In genomic region chr13:112887151-112887550, GRCh38 we compare ENCODE assay signal across 28 cellular contexts.
DNase-seq lines count a peak whose midpoint lies in the region; ATAC-seq, FAIRE-seq and TF ChIP-seq lines count a peak whose summit lies in the region.
"Had no signal": no experiment of that assay in that cellular context is flagged by ENCODE, and none has a peak within 500 bp of the region (broad histone marks: within the 10 kb centered on the region; RNA-seq: fewer than 3 reads in every experiment).

No MANE protein-coding gene starts in this region.

- no peaks in the 10 kb centered on the region for H3K79me1 ChIP-seq in H1 (ENCODE audit: low read depth, low read length)

- H2AK5ac ChIP-seq in H1 (ENCODE audit: low read depth, low read length) = no peak overlapping the region

- no peak overlapping the region for H3K18ac ChIP-seq in H1 (ENCODE audit: extremely low read depth, low read length)

- intact Hi-C loops in right cardiac atrium (cut with DNase I) = no loop called here
- intact Hi-C loops in Right ventricle myocardium inferior (cut with DNase I) = no loop called here

- peaks cover 0 to 8% of the 10 kb centered on the region in 2 experiments for H4K20me1 ChIP-seq in H1 (replicated peaks in 1 of 2; ENCODE audit: control insufficient read depth in 1 of 2, insufficient read depth in 2 of 2, low read length in 2 of 2)

- H2BK20ac ChIP-seq in H1 (ENCODE audit: low read length) = no peak overlapping the region

- 0 out of 2 replicates have a peak overlapping the region, but pooled peaks have one; percentile 65 for H2BK15ac ChIP-seq in H1 (ENCODE audit: low read length)

- H3K36me3 ChIP-seq in H1 (ENCODE audit: control insufficient read depth in 2 of 4, insufficient read depth in 4 of 4, low read length in 3 of 4) = peaks cover 0 to 10% (median 3%) of the 10 kb centered on the region in 4 experiments; a peak in 3 of 8 replicates
- peaks cover 3 to 28% (median 8%) of the 10 kb centered on the region in 4 donors for H3K36me3 ChIP-seq in upper lobe of left lung
- H3K36me3 ChIP-seq: pancreas had no signal

- H3K27ac ChIP-seq in right cardiac atrium (ENCODE audit: low read length) (no peak overlapping the region), H1 (ENCODE audit: low read depth, low read length) (no peak overlapping the region), upper lobe of left lung (no peak overlapping the region)
- H3K27ac ChIP-seq: BLaER1 treated with 17β-estradiol and CSF1 and Interleukin-3, amounts not matched to agents 10 nM and 100 nM; coronary artery; pancreas; testis; VCaP had no signal

- TF ChIP-seq POLR2A in H1 (IDR thresholded peaks at IDR 0.05; ENCODE audit: control extremely low read depth in 1 of 2, low read depth in 2 of 2, low read length in 2 of 2) = no peak
- TF ChIP-seq POLR2A in upper lobe of left lung (IDR thresholded peaks at IDR 0.05) = no peak

- H4K5ac ChIP-seq in H1 (ENCODE audit: insufficient read length, low read depth, low read length) = no peak overlapping the region

- H3K4me3 ChIP-seq in right cardiac atrium (ENCODE audit: low read length) (no peak overlapping the region), H1 (ENCODE audit: extremely low read depth in 1 of 4, insufficient read depth in 2 of 4, low read depth in 3 of 4, low read length in 4 of 4) (no peak overlapping the region), upper lobe of left lung (no peak overlapping the region)
- H3K4me3 ChIP-seq: BLaER1 treated with 17β-estradiol and CSF1 and Interleukin-3, amounts not matched to agents 10 nM and 100 nM; coronary artery; pancreas; smooth muscle cell; testis had no signal

- DNase-seq in right cardiac atrium (peak in 2 of 3 donors; percentile 16 to 37), Right ventricle myocardium inferior (ENCODE audit: missing footprints) (no peak), NCI-H2107 (lab: John Stamatoyannopoulos, UW) (peak; percentile 36), H1 (ENCODE audit: low read depth in 1 of 2, low spot score in 2 of 2) (no peak), upper lobe of left lung (peak; percentile 18 to 30), nucleus accumbens (lab: John Stamatoyannopoulos, UW) (no peak), activated gamma-delta T cell (lab: John Stamatoyannopoulos, UW) (no peak), AG20443 (ENCODE audit: low spot score) (no peak)
- DNase-seq: activated CD4-positive, alpha-beta T cell treated with anti-CD3 and anti-CD28 coated beads, Interleukin-2, amount 10 ng/mL, durations not matched to agents 24 days and 14 days; activated gamma-delta T cell treated with Interleukin-2 at 50 U/mL for 16 hours; activated T-cell treated with anti-CD3 and anti-CD28 coated beads, Interleukin-2, amount 50 U/mL, for 1 hour; caudate nucleus; effector memory CD4-positive, alpha-beta T cell; GOT3; hypothalamus; left colon; NCI-H187 treated with DMSO at 0.1 percent for 48 hours; NCI-H524 treated with DMSO at 0.1 percent for 48 hours; nephron progenitor cell; retina; SHP77; stimulated activated CD4-positive, alpha-beta T cell treated with anti-CD3 and anti-CD28 coated beads, Interleukin-1b, Interleukin-23, amount 100 ng/mL, for 48 hours; testis had no signal

- TF ChIP-seq RAD21 in H1 (IDR thresholded peaks at IDR 0.05 in 1 of 2, conservative IDR thresholded peaks at IDR 0.05 in 1 of 2; ENCODE audit: low read depth in 2 of 2, low read length in 2 of 2) = no peak

- no peak overlapping the region for H3K14ac ChIP-seq in H1 (ENCODE audit: insufficient read length)

- H3K23ac ChIP-seq in H1 (ENCODE audit: insufficient read length) = no peak overlapping the region

- no peaks in the 10 kb centered on the region for H3K27me3 ChIP-seq in right cardiac atrium (ENCODE audit: control insufficient read depth, insufficient read depth)
- peaks cover 0 to 16% (median 13%) of the 10 kb centered on the region in 4 experiments; a peak in 6 of 7 replicates for H3K27me3 ChIP-seq in H1 (replicated peaks in 1 of 4; ENCODE audit: control insufficient read depth in 3 of 4, extremely low read depth in 1 of 4, insufficient read depth in 3 of 4, low read length in 3 of 4)
- no peaks in the 10 kb centered on the region for H3K27me3 ChIP-seq in upper lobe of left lung
- H3K27me3 ChIP-seq: pancreas, testis had no signal

- CTCF ChIA-PET in H1 (lab: Charles Lee; ENCODE audit: partially characterized antibody) = interaction anchor here (1.0 to 5.6 kb wide), 2 partner anchors 13 to 44 kb away, joined by 3 to 31 read pairs; no protein-coding TSS in a partner anchor

- POLR2A ChIA-PET in H1 (lab: Charles Lee; ENCODE audit: partially characterized antibody) = interaction anchor here (0.6 to 1.3 kb wide), 2 partner anchors 10 to 214 kb away, joined by 3 to 4 read pairs; no protein-coding TSS in a partner anchor

- H3K4me1 ChIP-seq in right cardiac atrium (ENCODE audit: control insufficient read depth, insufficient read depth, low read length) (no peaks in the 10 kb centered on the region), H1 (replicated peaks in 1 of 4; ENCODE audit: control insufficient read depth in 3 of 4, insufficient read depth in 4 of 4, low read length in 3 of 4) (peaks cover 4 to 30% (median 22%) of the 10 kb centered on the region in 4 experiments), upper lobe of left lung (peaks cover 6 to 9% (median 7%) of the 10 kb centered on the region in 4 donors)

- H3K79me2 ChIP-seq in H1 (ENCODE audit: control insufficient read depth in 1 of 2, insufficient read depth in 2 of 2, low read length in 2 of 2) = no peaks in the 10 kb centered on the region

- no peak overlapping the region for H3K4me2 ChIP-seq in H1 (ENCODE audit: insufficient read depth in 1 of 2, low read depth in 2 of 2, low read length in 2 of 2)
- H3K4me2 ChIP-seq: BLaER1 treated with 17β-estradiol and CSF1 and Interleukin-3, amounts not matched to agents 10 nM and 100 nM had no signal

- no peak for TF ChIP-seq CTCF in H1 (IDR thresholded peaks at IDR 0.05; ENCODE audit: control extremely low read depth in 1 of 3, insufficient read depth in 1 of 3, low read depth in 1 of 3, low read length in 3 of 3)
- no peak for TF ChIP-seq CTCF in upper lobe of left lung (IDR thresholded peaks at IDR 0.05)

- H2AFZ ChIP-seq in H1 (ENCODE audit: low read length) = no peak overlapping the region

- no peak overlapping the region for H3K4ac ChIP-seq in H1 (replicated peaks; ENCODE audit: insufficient read length, low read depth, low read length)

- no peak for ATAC-seq in right cardiac atrium
- ATAC-seq in Right ventricle myocardium inferior = no peak
- ATAC-seq in upper lobe of left lung (ENCODE audit: low FRiP score in 2 of 2) = no peak
- ATAC-seq: left colon, pancreas had no signal

- H3K9me3 ChIP-seq in right cardiac atrium (ENCODE audit: control insufficient read depth, low read length) = no peaks in the 10 kb centered on the region
- H3K9me3 ChIP-seq in H1 (ENCODE audit: insufficient read depth in 2 of 2, low read depth in 1 of 2, low read length in 1 of 2) = no peaks in the 10 kb centered on the region
- H3K9me3 ChIP-seq in upper lobe of left lung = no peaks in the 10 kb centered on the region
- H3K9me3 ChIP-seq: BLaER1 treated with 17β-estradiol and CSF1 and Interleukin-3, amounts not matched to agents 10 nM and 100 nM; pancreas; testis had no signal

- H2BK120ac ChIP-seq in H1 (replicated peaks; ENCODE audit: low read depth, low read length) = no peak overlapping the region

- no peak overlapping the region for H3K9ac ChIP-seq in H1 (replicated peaks in 1 of 4; ENCODE audit: extremely low read depth in 1 of 4, low read depth in 3 of 4, low read length in 3 of 4)
- H3K9ac ChIP-seq: BLaER1 treated with 17β-estradiol and CSF1 and Interleukin-3, amounts not matched to agents 10 nM and 100 nM had no signal

- H3K56ac ChIP-seq in H1 (replicated peaks; ENCODE audit: insufficient read length, low read depth, low read length) = no peak overlapping the region

- no peak overlapping the region for H2BK12ac ChIP-seq in H1 (ENCODE audit: low read depth, low read length)

- 94% methylated on average over 6 of the region's 6 CpGs for WGBS in right cardiac atrium
- WGBS in H1 (ENCODE audit: extremely low coverage in 1 of 2, insufficient coverage in 1 of 2, insufficient read length in 1 of 2, insufficient replicate concordance in 2 of 2, low coverage in 1 of 2, low lambda C conversion rate in 2 of 2, missing lambda C conversion rate in 1 of 2), 2 experiments = 89% methylated on average over 6 of the region's 6 CpGs; no CpG with 5 or more reads in 1 of the 2 experiments
- 91% methylated on average over 6 of the region's 6 CpGs for WGBS in upper lobe of left lung, 2 donors

- TF ChIP-seq EP300 in H1 (IDR thresholded peaks at IDR 0.05; ENCODE audit: borderline replicate concordance in 1 of 2, low read depth in 2 of 2, low read length in 2 of 2) (no peak), upper lobe of left lung (IDR thresholded peaks at IDR 0.05) (no peak)

- H4K8ac ChIP-seq in H1 (ENCODE audit: extremely low read depth, insufficient read depth, low read length) = no peak overlapping the region

- H4K91ac ChIP-seq in H1 (replicated peaks; ENCODE audit: insufficient read length, low read length) = no peak overlapping the region

- H2BK5ac ChIP-seq in H1 (ENCODE audit: low read depth, low read length) = no peak overlapping the region

- FAIRE-seq in H1 (lab: Jason Lieb, UNC) = no peak

- no peaks in the 10 kb centered on the region for H3K23me2 ChIP-seq in H1 (ENCODE audit: low read depth, low read length)

TF ChIP-seq in H1, 55 proteins besides CTCF, POLR2A, EP300 and RAD21:
- TF ChIP-seq KDM1A (IDR thresholded peaks at IDR 0.05; ENCODE audit: borderline replicate concordance, low read length) = no peak
- TF ChIP-seq CBX5 (IDR thresholded peaks at IDR 0.05; ENCODE audit: low read depth, low read length) = no peak
- no peak for TF ChIP-seq SIX5 (IDR thresholded peaks at IDR 0.05; ENCODE audit: low read depth, low read length)
- no peak for TF ChIP-seq E2F6 (IDR thresholded peaks at IDR 0.05)
- no peak for TF ChIP-seq YY1 (IDR thresholded peaks at IDR 0.05; ENCODE audit: low read depth, low read length)
- TF ChIP-seq RBBP5 (IDR thresholded peaks at IDR 0.05; ENCODE audit: borderline replicate concordance, low read depth, low read length) = no peak
- TF ChIP-seq NRF1 (IDR thresholded peaks at IDR 0.05; ENCODE audit: low read depth, low read length) = no peak
- no peak for TF ChIP-seq SRF (IDR thresholded peaks at IDR 0.05; ENCODE audit: low read depth, low read length)
- TF ChIP-seq JUN (IDR thresholded peaks at IDR 0.05; ENCODE audit: low read depth, low read length) = no peak

Comparison
In these comparisons a context has a peak if more than half of its experiments do, and no peak if none do; other contexts are left out.
1. DNase-seq: peak in right cardiac atrium (2 of 3), NCI-H2107 (single experiment) and upper lobe of left lung (2 of 2); none in Right ventricle myocardium inferior (single experiment), H1 (0 of 2), nucleus accumbens (0 of 56), activated gamma-delta T cell (single experiment) and AG20443 (single experiment).